Comparison of ENCODE assay signal across 8 cellular contexts in the genomic region with DNA sequence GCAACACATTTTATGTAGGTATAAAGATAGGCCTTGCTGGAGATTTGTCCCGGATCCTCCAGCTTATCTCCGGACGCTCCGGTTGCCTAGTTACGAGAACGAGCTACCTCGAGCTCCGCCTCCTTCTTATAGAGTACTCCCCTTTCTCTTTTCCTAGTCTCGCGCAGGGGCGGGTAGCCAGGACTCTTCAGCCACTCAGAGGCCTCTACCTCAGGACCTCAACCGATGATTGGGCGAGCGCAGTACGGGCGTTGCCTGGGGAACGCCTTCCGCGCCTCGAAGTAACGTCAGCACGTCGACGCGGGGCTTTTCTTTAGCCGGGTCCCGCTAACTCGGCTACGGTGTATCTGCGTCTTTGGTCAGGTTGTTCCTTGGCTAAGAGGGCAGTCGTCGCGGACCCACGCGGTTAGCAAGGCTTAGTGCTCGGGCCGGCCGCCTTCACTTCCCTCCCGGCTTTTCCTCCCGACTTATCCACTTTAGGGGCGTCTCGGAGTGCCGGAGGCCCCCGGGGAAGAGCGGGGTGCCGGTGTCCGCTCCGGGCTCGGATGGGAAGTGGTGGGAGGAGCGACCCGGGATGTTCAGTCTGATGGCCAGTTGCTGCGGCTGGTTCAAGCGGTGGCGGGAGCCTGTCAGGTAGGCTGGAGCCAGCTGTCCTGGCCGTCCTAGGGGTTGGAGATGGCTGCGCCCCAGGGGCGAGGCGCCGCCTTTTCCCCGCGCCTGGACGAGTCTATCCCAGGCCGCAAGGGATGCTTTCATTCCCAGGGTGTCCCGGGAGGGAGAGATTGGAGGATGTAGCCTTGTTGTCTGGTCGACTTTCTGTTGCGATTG. TPM values are rescaled to one million over a fixed set of nuclear protein-coding genes. Genes with fewer than 3 reads are reported as not detected.
DNase-seq lines count a peak whose midpoint lies in the region; ATAC-seq, FAIRE-seq and TF ChIP-seq lines count a peak whose summit lies in the region.

A gene (plus strand): TSS at position 306 of the 828 bp plus-strand sequence. CDS start 269 bp downstream, at position 575.

- POLR2A ChIA-PET in HepG2 (lab: Yijun Ruan, JAX), result interaction anchor here (0.7 to 1.5 kb wide), 3 partner anchors 15 to 83 kb away, joined by 3 to 24 read pairs (median 5); a partner anchor contains a TSS

- H4K20me1 ChIP-seq in HepG2 (ENCODE audit: insufficient read depth, low read length), result no peaks in the 10 kb centered on the region

- TF ChIP-seq POLR2A in HepG2 (IDR thresholded peaks at IDR 0.05; ENCODE audit: insufficient read depth in 1 of 2, low read depth in 2 of 2, low read length in 2 of 2), result peak; percentile 77 to 79

- no peaks in the 10 kb centered on the region for H3K36me3 ChIP-seq in HepG2 (replicated peaks in 1 of 2; ENCODE audit: control insufficient read depth in 1 of 2, insufficient read depth in 2 of 2, low read length in 2 of 2)

- H3K27ac ChIP-seq in C4-2B, result peak within 1 kb of the TSS; percentile 71
- peak within 1 kb of the TSS; percentile 76 for H3K27ac ChIP-seq in HepG2 (ENCODE audit: extremely low read length, insufficient read depth, low read length)

- H3K4me1 ChIP-seq in HepG2 (ENCODE audit: insufficient read depth, low read length), result peaks cover 25% of the 10 kb centered on the region

- peak within 1 kb of the TSS; percentile 47 for H2AFZ ChIP-seq in HepG2 (ENCODE audit: low read length)

- H3K4me3 ChIP-seq in HepG2 (replicated peaks in 1 of 3; ENCODE audit: insufficient read depth in 1 of 3, low read depth in 2 of 3, low read length in 3 of 3), result peak within 1 kb of the TSS; percentile 80 to 85 (median 83)

- FAIRE-seq in HepG2 (lab: Jason Lieb, UNC), result peak; percentile 99

- peak within 1 kb of the TSS; percentile 85 for H3K4me2 ChIP-seq in HepG2 (ENCODE audit: low read depth, low read length)

- intact Hi-C loops in HepG2 (cut with micrococcal nuclease; ENCODE audit: unreplicated experiment), result loop anchor here (2.0 kb wide), 1 partner anchor 83 kb away; a partner anchor contains a TSS

- in situ Hi-C loops in HepG2 (cut with HindIII; ENCODE audit: extremely low pct_ligation_motif_present, low pct_unique_long_range_greater_than_20kb), result no loop called here

- CTCF ChIA-PET in HepG2 (lab: Yijun Ruan, JAX; ENCODE audit: low intra/inter-chr PET ratio, low total read pairs), result no interaction called here

- no peaks in the 10 kb centered on the region for H3K9me3 ChIP-seq in HepG2 (ENCODE audit: low read length)

- TF ChIP-seq CTCF in C4-2B (conservative IDR thresholded peaks at IDR 0.05) (no peak), HepG2 (CRISPR knock-in tag; IDR thresholded peaks at IDR 0.05) (no peak)

- BruUV-seq in HepG2 (replicated peaks; lab: Mats Ljungman, UMichigan), result TSS peak; percentile 66

- WGBS in HepG2 (ENCODE audit: low lambda C conversion rate), result 0% methylated on average over 28 of the region's 66 CpGs

- DNase-seq in NCI-H774 (lab: John Stamatoyannopoulos, UW) (peak; percentile 97), dermis blood vessel endothelial cell (peak; percentile 99), HepG2 (ENCODE audit: low spot score) (peak; percentile 98)
- peak; percentile 92 to 94 for DNase-seq in activated CD4-positive, alpha-beta T cell treated with anti-CD3 and anti-CD28 coated beads, Interleukin-2, amount 50 U/mL, for 48 hours
- peak; percentile 91 for DNase-seq in stimulated activated CD4-positive, alpha-beta T cell treated with anti-CD3 and anti-CD28 coated beads, Interleukin-4, amount 100 ng/mL, for 1 hour

- TF ChIP-seq EP300 in HepG2 (IDR thresholded peaks at IDR 0.05; ENCODE audit: low read depth in 2 of 2, low read length in 2 of 2) (no peak), HepG2 (CRISPR knock-in tag; IDR thresholded peaks at IDR 0.05; ENCODE audit: borderline replicate concordance) (no peak)

- no peak for TF ChIP-seq RAD21 in HepG2 (CRISPR knock-in tag; IDR thresholded peaks at IDR 0.05)

- peaks cover 20% of the 10 kb centered on the region for H3K79me2 ChIP-seq in HepG2 (ENCODE audit: insufficient read depth, low read length)

- H3K9ac ChIP-seq in HepG2 (ENCODE audit: insufficient read depth, low read depth, low read length), result peak within 1 kb of the TSS; percentile 68

- ATAC-seq in GM19395 (IDR thresholded peaks at IDR 0.05; ENCODE audit: unreplicated experiment) (peak; percentile 100), HG03565 (IDR thresholded peaks at IDR 0.05; ENCODE audit: unreplicated experiment) (peak; percentile 100), HepG2 (peak; percentile 99)

- H3K27me3 ChIP-seq in HepG2 (ENCODE audit: control insufficient read depth in 1 of 2, insufficient read depth in 2 of 2, low read length in 2 of 2), result no peaks in the 10 kb centered on the region

TF ChIP-seq in HepG2, 621 proteins besides CTCF, POLR2A, EP300 and RAD21 (continues in another document):
- TF ChIP-seq HDAC2 (CRISPR knock-in tag; IDR thresholded peaks at IDR 0.05) (no peak), SAP130 (CRISPR knock-in tag; IDR thresholded peaks at IDR 0.05; ENCODE audit: low read depth) (peak; percentile 97), ZNF577 (CRISPR knock-in tag; IDR thresholded peaks at IDR 0.05; ENCODE audit: borderline replicate concordance, low read depth) (no peak), SAFB2 (CRISPR knock-in tag; IDR thresholded peaks at IDR 0.05; ENCODE audit: borderline replicate concordance, low read depth) (peak; percentile 63; the same call in 1 of the 2 replicates), SP1 (IDR thresholded peaks at IDR 0.05) (no peak), SP1 (CRISPR knock-in tag; IDR thresholded peaks at IDR 0.05) (peak; percentile 76), ZNF136 (CRISPR knock-in tag; IDR thresholded peaks at IDR 0.05; ENCODE audit: low read depth) (no peak), PHF21A (CRISPR knock-in tag; IDR thresholded peaks at IDR 0.05) (peak; percentile 28; the same call in 1 of the 2 replicates), TBX2 (CRISPR knock-in tag; IDR thresholded peaks at IDR 0.05; ENCODE audit: borderline replicate concordance) (peak; percentile 65), RBM22 (optimal IDR thresholded peaks at IDR 0.05; ENCODE audit: low read length) (peak; percentile 63), ZFAT (CRISPR knock-in tag; conservative IDR thresholded peaks at IDR 0.05) (no peak)
- TF ChIP-seq, protein P1, sequence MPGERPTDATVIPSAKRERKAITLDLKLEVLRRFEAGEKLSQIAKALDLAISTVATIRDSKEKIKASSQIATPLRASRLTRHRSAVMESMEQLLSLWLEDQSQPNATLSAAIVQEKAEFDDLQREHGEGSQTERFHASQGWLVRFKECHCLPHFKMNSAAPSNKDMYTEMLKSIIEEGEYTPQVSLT (CRISPR knock-in tag; IDR thresholded peaks at IDR 0.05; ENCODE audit: borderline replicate concordance, low read depth), result no peak

RNA-seq across cellular contexts. Expression of the gene that starts here (rescaled TPM):
- 12.3 and 13.8 TPM in 2 replicates for total RNA-seq in dermis blood vessel endothelial cell
- total RNA-seq in HepG2 (2016; rRNA removed; fragmentation: Illumina TruSeq; extraction: Trizol), result 9.6 and 12.7 TPM in 2 replicates
- 16.9 and 22.2 TPM in 2 replicates for total RNA-seq in HepG2 (2016; cell fraction: cytosol; rRNA removed; fragmentation: Illumina TruSeq; extraction: Trizol; ENCODE audit: low read depth)
- total RNA-seq in HepG2 (2016; cell fraction: insoluble cytoplasmic fraction; rRNA removed; fragmentation: Illumina TruSeq; extraction: Trizol), result 10.0 and 11.7 TPM in 2 replicates
- 4.1 and 5.4 TPM in 2 replicates for total RNA-seq in HepG2 (2016; cell fraction: membrane; rRNA removed; fragmentation: Illumina TruSeq; extraction: Trizol)
- total RNA-seq in HepG2 (2016; cell fraction: nucleus; rRNA removed; fragmentation: Illumina TruSeq; extraction: Trizol), result 7.1 and 8.3 TPM in 2 replicates
- 1.6 and 2.2 TPM in 2 replicates for polyA plus RNA-seq in HepG2 (2011; rRNA removed)
- polyA plus RNA-seq in HepG2 (2011; cell fraction: cytosol; rRNA removed), result 1.5 and 2.6 TPM in 2 replicates
- polyA plus RNA-seq in HepG2 (2011; cell fraction: nucleus; rRNA removed), result 1.1 and 1.5 TPM in 2 replicates
- 3.0 and 3.2 TPM in 2 replicates for polyA plus RNA-seq in HepG2 (2012)
- 0.16 and 0.32 TPM in 2 replicates for polyA plus RNA-seq in HepG2 (2016; cell fraction: cytosol; fragmentation: Illumina TruSeq; extraction: Trizol; ENCODE audit: low read depth)
- polyA plus RNA-seq in HepG2 (2016; cell fraction: insoluble cytoplasmic fraction; fragmentation: Illumina TruSeq; extraction: Trizol; ENCODE audit: low read depth), result 11.0 and 11.4 TPM in 2 replicates
- polyA plus RNA-seq in HepG2 (2016; cell fraction: membrane; fragmentation: Illumina TruSeq; extraction: Trizol; ENCODE audit: low read depth), result 0.80 and 1.2 TPM in 2 replicates
- polyA plus RNA-seq in HepG2 (2016; cell fraction: nucleus; fragmentation: Illumina TruSeq; extraction: Trizol; ENCODE audit: insufficient read depth, low read depth), result 6.5 and 8.1 TPM in 2 replicates
- 3.2 and 4.0 TPM in 2 replicates for polyA minus RNA-seq in HepG2 (2011; rRNA and poly(A)+ RNA removed; ENCODE audit: low replicate concordance)
- 3.1 and 4.7 TPM in 2 replicates for polyA minus RNA-seq in HepG2 (2011; cell fraction: cytosol; rRNA and poly(A)+ RNA removed)
- 2.4 and 3.7 TPM in 2 replicates for polyA minus RNA-seq in HepG2 (2011; cell fraction: nucleus; rRNA and poly(A)+ RNA removed)

Comparison
In these comparisons a context has a peak if more than half of its experiments do, and no peak if none do; other contexts are left out.
1. Peak in every context shown above with its lines: DNase-seq, ATAC-seq, H3K4me3 ChIP-seq and H3K27ac ChIP-seq.